ENCODE assay signal across 1 cellular context in genomic region chr16:70677499-70678120, GRCh38.
TF ChIP-seq lines count a peak whose summit lies in the region.

No MANE protein-coding gene starts in this region.

TF ChIP-seq in GM23338, 12 proteins besides CTCF, POLR2A, EP300 and RAD21 (continued from another document):
- TF ChIP-seq REST (IDR thresholded peaks at IDR 0.05; ENCODE audit: unreplicated experiment) (no peak), EZH2phosphoT487 (IDR thresholded peaks at IDR 0.05; ENCODE audit: unreplicated experiment) (no peak), CREB1 (CRISPR knock-in tag; IDR thresholded peaks at IDR 0.05; ENCODE audit: low read depth) (no peak)
